Comparison of ENCODE assay signal across 19 cellular contexts in the genomic region with DNA sequence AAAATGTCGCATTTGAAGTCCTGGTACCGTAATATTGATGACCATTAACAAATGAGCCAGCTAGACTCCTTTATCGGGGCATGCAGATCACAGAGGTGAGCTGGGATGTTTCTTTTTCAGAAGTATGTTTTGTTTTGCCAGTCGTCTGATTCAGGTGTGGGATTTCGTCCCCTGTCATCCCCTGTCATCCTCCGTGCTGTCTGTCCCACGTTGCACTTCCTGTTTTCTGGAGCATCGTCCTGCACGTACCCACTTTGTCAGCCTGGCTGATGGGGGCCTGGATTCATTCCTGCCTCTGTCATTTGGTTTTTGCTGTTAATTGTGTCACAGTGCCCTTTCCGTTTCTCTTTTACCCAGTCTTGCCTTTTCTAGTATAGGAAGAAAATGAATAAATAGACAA.
A peak's percentile ranks its signal among the peaks of the same experiment; 100 is the strongest.
DNase-seq lines count a peak whose midpoint lies in the region; ATAC-seq, FAIRE-seq and TF ChIP-seq lines count a peak whose summit lies in the region.
"Had no signal": no experiment of that assay in that cellular context is flagged by ENCODE, and none has a peak within 500 bp of the region (broad histone marks: within the 10 kb centered on the region; RNA-seq: fewer than 3 reads in every experiment).

No MANE protein-coding gene starts in this region.

- H3K27ac ChIP-seq in BLaER1 treated with 17β-estradiol and CSF1 and Interleukin-3, amounts not matched to agents 10 nM and 100 nM, result no peak overlapping the region
- no peak overlapping the region for H3K27ac ChIP-seq in OCI-LY3 (ENCODE audit: low read length)
- no peak overlapping the region for H3K27ac ChIP-seq in GM12878 (ENCODE audit: control insufficient read depth, insufficient read depth)
- H3K27ac ChIP-seq: A549, HL-60 had no signal

- no peaks in the 10 kb centered on the region for H3K79me2 ChIP-seq in OCI-LY3 (ENCODE audit: low read length)
- no peaks in the 10 kb centered on the region for H3K79me2 ChIP-seq in GM12878 (ENCODE audit: control insufficient read depth, insufficient read depth, low read length)

- intact Hi-C loops in GM12878 (cut with micrococcal nuclease; ENCODE audit: unreplicated experiment), result no loop called here

- WGBS in GM12878 (ENCODE audit: insufficient coverage, insufficient replicate concordance, low lambda C conversion rate, missing lambda C conversion rate), result 20% methylated on average over 10 of the region's 10 CpGs

- in situ Hi-C loops in GM12878 (cut with MboI), result no loop called here

- SMC1A ChIA-PET in GM12878 (lab: Charles Lee; ENCODE audit: uncharacterized antibody, unreplicated experiment), result no interaction called here

- no peak overlapping the region for H3K4me3 ChIP-seq in BLaER1 treated with 17β-estradiol and CSF1 and Interleukin-3, amounts not matched to agents 10 nM and 100 nM
- H3K4me3 ChIP-seq in OCI-LY3 (ENCODE audit: low read length), result no peak overlapping the region
- no peak overlapping the region for H3K4me3 ChIP-seq in GM12878
- H3K4me3 ChIP-seq: A549, GM23338 had no signal

- RAD21 ChIA-PET in GM12878 (lab: Charles Lee; ENCODE audit: unreplicated experiment), result no interaction called here

- TF ChIP-seq RAD21 in GM12878 (IDR thresholded peaks at IDR 0.05; ENCODE audit: insufficient read depth, low read depth, low read length), result no peak

- no peak for DNase-seq in GM12878 (ENCODE audit: low read depth, low spot score)
- DNase-seq in activated naive CD8-positive, alpha-beta T cell treated with anti-CD3 and anti-CD28 coated beads for 36 hours, result no peak
- DNase-seq in HK-2 (ENCODE audit: unreplicated experiment), result no peak
- DNase-seq in cortex of kidney (lab: John Stamatoyannopoulos, UW), result no peak
- DNase-seq: AML-193; Caco-2; CD4-positive, CD25-positive, alpha-beta regulatory T cell; CD8-positive, alpha-beta memory T cell; HCEC 1CT; IMR-90; KBM-7 had no signal

- CTCF ChIA-PET in GM12878 (lab: Yijun Ruan, JAX), result no interaction called here

- no peaks in the 10 kb centered on the region for H3K9me3 ChIP-seq in BLaER1 treated with 17β-estradiol and CSF1 and Interleukin-3, amounts not matched to agents 10 nM and 100 nM (replicated peaks in 1 of 11)
- H3K9me3 ChIP-seq in OCI-LY3 (ENCODE audit: insufficient read depth, low read length), result no peaks in the 10 kb centered on the region
- no peaks in the 10 kb centered on the region for H3K9me3 ChIP-seq in GM12878 (replicated peaks; ENCODE audit: control insufficient read depth, insufficient read depth, low read length)
- H3K9me3 ChIP-seq: A549, Caco-2 had no signal

- H3K27me3 Mint-ChIP-seq in activated naive CD8-positive, alpha-beta T cell treated with anti-CD3 and anti-CD28 coated beads for 36 hours, result no peaks in the 10 kb centered on the region

- H3K4me1 ChIP-seq in BLaER1 treated with 17β-estradiol and CSF1 and Interleukin-3, amounts not matched to agents 10 nM and 100 nM, result peaks cover 71 to 91% (median 81%) of the 10 kb centered on the region in 10 experiments
- H3K4me1 ChIP-seq in OCI-LY3 (ENCODE audit: low read length), result no peaks in the 10 kb centered on the region
- no peaks in the 10 kb centered on the region for H3K4me1 ChIP-seq in GM12878 (ENCODE audit: control insufficient read depth, insufficient read depth, low read length)
- H3K4me1 ChIP-seq: Caco-2 had no signal

- H2AFZ ChIP-seq in OCI-LY3 (ENCODE audit: low read depth, low read length), result no peak overlapping the region
- no peak overlapping the region for H2AFZ ChIP-seq in GM12878 (ENCODE audit: control insufficient read depth, low read depth, low read length)
- H2AFZ ChIP-seq: GM23338 had no signal

- ATAC-seq in GM12878, result no peak
- ATAC-seq: A549, GM23338 had no signal

- POLR2A ChIA-PET in GM12878 (lab: Charles Lee), result no interaction called here

- H3K4me2 ChIP-seq in BLaER1 treated with 17β-estradiol and CSF1 and Interleukin-3, amounts not matched to agents 10 nM and 100 nM, result peak overlapping the region in 7 of 11 experiments; percentile 7 to 46 (median 13); a peak in 6 of 22 replicates
- H3K4me2 ChIP-seq in OCI-LY3 (ENCODE audit: low read length) (peak overlapping the region; percentile 41), GM12878 (ENCODE audit: control insufficient read depth, insufficient read depth) (no peak overlapping the region)
- H3K4me2 ChIP-seq: A549, GM23338 had no signal

- TF ChIP-seq CTCF in OCI-LY3 (IDR thresholded peaks at IDR 0.05; ENCODE audit: low read depth, low read length) (no peak), GM12878 (IDR thresholded peaks at IDR 0.05 in 2 of 3, conservative IDR thresholded peaks at IDR 0.05 in 1 of 3; ENCODE audit: control insufficient read depth in 2 of 3, extremely low read depth in 1 of 3, insufficient read depth in 1 of 3, low read depth in 3 of 3, low read length in 3 of 3) (no peak)

- no peaks in the 10 kb centered on the region for H3K9me3 Mint-ChIP-seq in activated naive CD8-positive, alpha-beta T cell treated with anti-CD3 and anti-CD28 coated beads for 36 hours
- H3K9me3 Mint-ChIP-seq: CD4-positive, CD25-positive, alpha-beta regulatory T cell; CD8-positive, alpha-beta memory T cell; GM23338 had no signal

- no peak overlapping the region for H3K27ac Mint-ChIP-seq in activated naive CD8-positive, alpha-beta T cell treated with anti-CD3 and anti-CD28 coated beads for 36 hours
- H3K27ac Mint-ChIP-seq: CD4-positive, CD25-positive, alpha-beta regulatory T cell; CD8-positive, alpha-beta memory T cell had no signal

- H4K20me1 ChIP-seq in BLaER1 treated with 17β-estradiol and CSF1 and Interleukin-3, amounts not matched to agents 10 nM and 100 nM, result peaks cover 0 to 68% (median 46%) of the 10 kb centered on the region in 11 experiments; a peak in 19 of 22 replicates
- H4K20me1 ChIP-seq in OCI-LY3 (ENCODE audit: insufficient read depth, low read length), result no peaks in the 10 kb centered on the region
- H4K20me1 ChIP-seq in GM12878 (ENCODE audit: control insufficient read depth, insufficient read depth), result no peaks in the 10 kb centered on the region

- H3K27me3 ChIP-seq in BLaER1 treated with 17β-estradiol and CSF1 and Interleukin-3, amounts not matched to agents 10 nM and 100 nM, result no peaks in the 10 kb centered on the region
- H3K27me3 ChIP-seq in OCI-LY3 (ENCODE audit: low read depth, low read length) (peaks cover 31% of the 10 kb centered on the region), GM12878 (replicated peaks in 1 of 2; ENCODE audit: control insufficient read depth in 2 of 2, insufficient read depth in 2 of 2, low read length in 1 of 2) (peaks cover 2 to 7% of the 10 kb centered on the region in 2 experiments; a peak in 1 of 4 replicates)

- no peak for TF ChIP-seq POLR2A in GM12878 (IDR thresholded peaks at IDR 0.05; ENCODE audit: low read depth, low read length)

- no peak overlapping the region for H3K9ac ChIP-seq in BLaER1 treated with 17β-estradiol and CSF1 and Interleukin-3, amounts not matched to agents 10 nM and 100 nM
- H3K9ac ChIP-seq in OCI-LY3 (ENCODE audit: low read length) (no peak overlapping the region), GM12878 (ENCODE audit: control insufficient read depth, insufficient read depth, low read length) (no peak overlapping the region)

- no TSS peak for BruUV-seq in GM12878 (replicated peaks; lab: Mats Ljungman, UMichigan)

- H3K4me1 Mint-ChIP-seq in activated naive CD8-positive, alpha-beta T cell treated with anti-CD3 and anti-CD28 coated beads for 36 hours, result no peaks in the 10 kb centered on the region
- H3K4me1 Mint-ChIP-seq: CD4-positive, CD25-positive, alpha-beta regulatory T cell; CD8-positive, alpha-beta memory T cell had no signal

- H3K4me3 Mint-ChIP-seq in activated naive CD8-positive, alpha-beta T cell treated with anti-CD3 and anti-CD28 coated beads for 36 hours, result no peak overlapping the region
- H3K4me3 Mint-ChIP-seq: CD4-positive, CD25-positive, alpha-beta regulatory T cell; CD8-positive, alpha-beta memory T cell; GM23338 had no signal

- no peak for FAIRE-seq in GM12878 (lab: Jason Lieb, UNC)
- FAIRE-seq: A549, D721Med, G401.6, H54 had no signal

- no peak for TF ChIP-seq EP300 in GM12878 (IDR thresholded peaks at IDR 0.05; ENCODE audit: borderline replicate concordance in 1 of 2, control insufficient read depth in 1 of 2, low read depth in 2 of 2, low read length in 2 of 2)

- peaks cover 14 to 56% (median 39%) of the 10 kb centered on the region in 11 experiments; a peak in 19 of 22 replicates for H3K36me3 ChIP-seq in BLaER1 treated with 17β-estradiol and CSF1 and Interleukin-3, amounts not matched to agents 10 nM and 100 nM
- H3K36me3 ChIP-seq in OCI-LY3 (replicated peaks; ENCODE audit: low read depth, low read length), result no peaks in the 10 kb centered on the region
- H3K36me3 ChIP-seq in GM12878 (ENCODE audit: control insufficient read depth in 2 of 2, insufficient read depth in 2 of 2, low read length in 1 of 2), result no peaks in the 10 kb centered on the region

- H3K36me3 Mint-ChIP-seq in activated naive CD8-positive, alpha-beta T cell treated with anti-CD3 and anti-CD28 coated beads for 36 hours, result no peaks in the 10 kb centered on the region
- H3K36me3 Mint-ChIP-seq: CD4-positive, CD25-positive, alpha-beta regulatory T cell; CD8-positive, alpha-beta memory T cell had no signal

TF ChIP-seq in GM12878, 131 proteins besides CTCF, POLR2A, EP300 and RAD21:
- TF ChIP-seq SPI1 (IDR thresholded peaks at IDR 0.05; ENCODE audit: borderline replicate concordance, insufficient read depth, low read depth, low read length), result peak; percentile 36; the same call in 1 of the 2 replicates
- TF ChIP-seq, protein P1, sequence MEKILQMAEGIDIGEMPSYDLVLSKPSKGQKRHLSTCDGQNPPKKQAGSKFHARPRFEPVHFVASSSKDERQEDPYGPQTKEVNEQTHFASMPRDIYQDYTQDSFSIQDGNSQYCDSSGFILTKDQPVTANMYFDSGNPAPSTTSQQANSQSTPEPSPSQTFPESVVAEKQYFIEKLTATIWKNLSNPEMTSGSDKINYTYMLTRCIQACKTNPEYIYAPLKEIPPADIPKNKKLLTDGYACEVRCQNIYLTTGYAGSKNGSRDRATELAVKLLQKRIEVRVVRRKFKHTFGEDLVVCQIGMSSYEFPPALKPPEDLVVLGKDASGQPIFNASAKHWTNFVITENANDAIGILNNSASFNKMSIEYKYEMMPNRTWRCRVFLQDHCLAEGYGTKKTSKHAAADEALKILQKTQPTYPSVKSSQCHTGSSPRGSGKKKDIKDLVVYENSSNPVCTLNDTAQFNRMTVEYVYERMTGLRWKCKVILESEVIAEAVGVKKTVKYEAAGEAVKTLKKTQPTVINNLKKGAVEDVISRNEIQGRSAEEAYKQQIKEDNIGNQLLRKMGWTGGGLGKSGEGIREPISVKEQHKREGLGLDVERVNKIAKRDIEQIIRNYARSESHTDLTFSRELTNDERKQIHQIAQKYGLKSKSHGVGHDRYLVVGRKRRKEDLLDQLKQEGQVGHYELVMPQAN (conservative IDR thresholded peaks at IDR 0.05), result no peak
